In genomic region chr1:49627781-49628180, GRCh38 we compare ENCODE assay signal across 22 cellular contexts.
DNase-seq lines count a peak whose midpoint lies in the region; ATAC-seq and TF ChIP-seq lines count a peak whose summit lies in the region.
"Had no signal": no experiment of that assay in that cellular context is flagged by ENCODE, and none has a peak within 500 bp of the region (broad histone marks: within the 10 kb centered on the region; RNA-seq: fewer than 3 reads in every experiment).

No MANE protein-coding gene starts in this region.

- no peak for TF ChIP-seq CTCF in breast epithelium (IDR thresholded peaks at IDR 0.05)

- DNase-seq in NCI-H82 (lab: John Stamatoyannopoulos, UW) = peak; percentile 56
- peak; percentile 95 for DNase-seq in SK-N-DZ (ENCODE audit: low spot score)
- peak; percentile 3 for DNase-seq in left kidney (ENCODE audit: low read depth, low spot score)
- DNase-seq in breast epithelium (ENCODE audit: low spot score in 2 of 2) = no peak
- DNase-seq in cerebellum (ENCODE audit: low spot score) = no peak
- DNase-seq: 8988T; ACHN; BE2C; C1 segment of cervical spinal cord; CD4-positive, CD25-positive, alpha-beta regulatory T cell; CD8-positive, alpha-beta memory T cell; COR-L47; DMS 273 treated with DMSO at 0.1 percent for 48 hours; DMS153; DMS53; DMS79; DND-41; EL; GDM1 had no signal

- intact Hi-C loops in breast epithelium (cut with DNase I; ENCODE audit: low total_unique reads) = no loop called here

- H3K4me1 ChIP-seq in breast epithelium = no peaks in the 10 kb centered on the region
- H3K4me1 ChIP-seq: BLaER1 had no signal

- no peaks in the 10 kb centered on the region for H3K9me3 ChIP-seq in breast epithelium
- H3K9me3 ChIP-seq: BE2C, BLaER1 had no signal

- no peak for TF ChIP-seq POLR2A in breast epithelium (IDR thresholded peaks at IDR 0.05)

- H3K36me3 ChIP-seq in breast epithelium = no peaks in the 10 kb centered on the region
- H3K36me3 ChIP-seq: BE2C, BLaER1 had no signal

- H3K4me3 ChIP-seq in breast epithelium = no peak overlapping the region
- H3K4me3 ChIP-seq: BLaER1, GM12878 had no signal

- H3K27me3 ChIP-seq in breast epithelium = no peaks in the 10 kb centered on the region
- H3K27me3 ChIP-seq: BE2C, BLaER1 had no signal

- H3K27ac ChIP-seq in breast epithelium = no peak overlapping the region
- H3K27ac ChIP-seq: BLaER1 had no signal

- no peak for ATAC-seq in GM21528 (IDR thresholded peaks at IDR 0.05; ENCODE audit: low FRiP score, unreplicated experiment)
- ATAC-seq: GM12878 had no signal

Comparison
In these comparisons a context has a peak if more than half of its experiments do, and no peak if none do; other contexts are left out.
1. DNase-seq: peak in NCI-H82 (single experiment), SK-N-DZ (single experiment) and left kidney (single experiment); none in breast epithelium (0 of 2) and cerebellum (single experiment).